24 cellular contexts compared by ENCODE assay signal in genomic region chr14:36429692-36430091, GRCh38.
DNase-seq lines count a peak whose midpoint lies in the region; ATAC-seq, FAIRE-seq and TF ChIP-seq lines count a peak whose summit lies in the region.
"Had no signal": no experiment of that assay in that cellular context is flagged by ENCODE, and none has a peak within 500 bp of the region (broad histone marks: within the 10 kb centered on the region; RNA-seq: fewer than 3 reads in every experiment).

No MANE protein-coding gene starts in this region.

- no peaks in the 10 kb centered on the region for H4K20me1 ChIP-seq in GM23338 (replicated peaks; ENCODE audit: insufficient read depth)
- no peaks in the 10 kb centered on the region for H4K20me1 ChIP-seq in H1 (replicated peaks in 1 of 2; ENCODE audit: control insufficient read depth in 1 of 2, insufficient read depth in 2 of 2, low read length in 2 of 2)

- H4K5ac ChIP-seq in H1 (ENCODE audit: insufficient read length, low read depth, low read length): no peak overlapping the region

- no peak overlapping the region for H2BK120ac ChIP-seq in H1 (replicated peaks; ENCODE audit: low read depth, low read length)

- TF ChIP-seq RAD21 in H1 (IDR thresholded peaks at IDR 0.05 in 1 of 2, conservative IDR thresholded peaks at IDR 0.05 in 1 of 2; ENCODE audit: low read depth in 2 of 2, low read length in 2 of 2): no peak

- CTCF ChIA-PET in H1 (lab: Charles Lee; ENCODE audit: partially characterized antibody): interaction anchor here (0.6 to 2.2 kb wide), 5 partner anchors 10 to 176 kb away, joined by 3 to 7 read pairs (median 4); no protein-coding TSS in a partner anchor

- H2AFZ ChIP-seq in GM23338: no peak overlapping the region
- H2AFZ ChIP-seq in H1 (ENCODE audit: low read length): no peak overlapping the region

- H3K9ac ChIP-seq in H1 (replicated peaks in 1 of 4; ENCODE audit: extremely low read depth in 1 of 4, low read depth in 3 of 4, low read length in 3 of 4): no peak overlapping the region

- no peaks in the 10 kb centered on the region for H3K23me2 ChIP-seq in H1 (ENCODE audit: low read depth, low read length)

- no peak for TF ChIP-seq EP300 in H1 (IDR thresholded peaks at IDR 0.05; ENCODE audit: borderline replicate concordance in 1 of 2, low read depth in 2 of 2, low read length in 2 of 2)

- 0 out of 2 replicates have a peak overlapping the region, but pooled peaks have one; percentile 37 for H2BK20ac ChIP-seq in H1 (ENCODE audit: low read length)

- no peaks in the 10 kb centered on the region for H3K79me1 ChIP-seq in H1 (ENCODE audit: low read depth, low read length)

- H3K9me2 ChIP-seq in GM23338 (ENCODE audit: insufficient read depth): peaks cover 10% of the 10 kb centered on the region

- H3K27ac ChIP-seq in GM23338 (ENCODE audit: low read depth) (0 out of 2 replicates have a peak overlapping the region, but pooled peaks have one; percentile 27), RWPE2 (ENCODE audit: poor library complexity, severe bottlenecking) (no peak overlapping the region), H1 (ENCODE audit: low read depth, low read length) (no peak overlapping the region), right lobe of liver (peak overlapping the region in 2 of 3 donors; percentile 69 to 94), testis (no peak overlapping the region)

- no peaks in the 10 kb centered on the region for H3F3A ChIP-seq in GM23338 (replicated peaks; ENCODE audit: low read depth)

- H3K23ac ChIP-seq in H1 (ENCODE audit: insufficient read length): no peak overlapping the region

- H3K79me2 ChIP-seq in GM23338 (replicated peaks; ENCODE audit: insufficient read depth): no peaks in the 10 kb centered on the region
- no peaks in the 10 kb centered on the region for H3K79me2 ChIP-seq in H1 (ENCODE audit: control insufficient read depth in 1 of 2, insufficient read depth in 2 of 2, low read length in 2 of 2)

- no peak overlapping the region for H3K4me3 Mint-ChIP-seq in GM23338
- H3K4me3 Mint-ChIP-seq: CD4-positive, CD25-positive, alpha-beta regulatory T cell; CD8-positive, alpha-beta memory T cell; IgD-negative memory B cell had no signal

- ATAC-seq in GM23338: no peak
- peak; percentile 55; the same call in 1 of the 3 replicates for ATAC-seq in RWPE2 (ENCODE audit: low read depth)
- no peak for ATAC-seq in right lobe of liver

- no peak overlapping the region for H3K56ac ChIP-seq in H1 (replicated peaks; ENCODE audit: insufficient read length, low read depth, low read length)

- H3K27me3 ChIP-seq in GM23338 (ENCODE audit: insufficient read depth) (no peaks in the 10 kb centered on the region), RWPE2 (ENCODE audit: insufficient read depth, poor library complexity, severe bottlenecking) (peaks cover 3% of the 10 kb centered on the region), H1 (replicated peaks in 1 of 4; ENCODE audit: control insufficient read depth in 3 of 4, extremely low read depth in 1 of 4, insufficient read depth in 3 of 4, low read length in 3 of 4) (no peaks in the 10 kb centered on the region; a peak in 1 of 7 replicates), right lobe of liver (no peaks in the 10 kb centered on the region), testis (no peaks in the 10 kb centered on the region)

- TF ChIP-seq CTCF in GM23338 (conservative IDR thresholded peaks at IDR 0.05; ENCODE audit: low read depth in 2 of 2) (no peak), RWPE2 (IDR thresholded peaks at IDR 0.05; ENCODE audit: poor library complexity, severe bottlenecking) (no peak), H1 (IDR thresholded peaks at IDR 0.05; ENCODE audit: control extremely low read depth in 1 of 3, insufficient read depth in 1 of 3, low read depth in 1 of 3, low read length in 3 of 3) (no peak), right lobe of liver (IDR thresholded peaks at IDR 0.05) (no peak), testis (IDR thresholded peaks at IDR 0.05) (no peak)

- FAIRE-seq in H1 (lab: Jason Lieb, UNC): no peak
- FAIRE-seq: G401.6, GM12892, GM18507 had no signal

- H3K14ac ChIP-seq in H1 (ENCODE audit: insufficient read length): no peak overlapping the region

- peaks cover 11% of the 10 kb centered on the region; the same call in 2 of the 3 replicates for H3K4me1 Mint-ChIP-seq in GM23338
- H3K4me1 Mint-ChIP-seq: CD4-positive, CD25-positive, alpha-beta regulatory T cell; CD8-positive, alpha-beta memory T cell; IgD-negative memory B cell had no signal

- H3K4me1 ChIP-seq in GM23338 (ENCODE audit: insufficient read depth): peaks cover 27% of the 10 kb centered on the region
- H3K4me1 ChIP-seq in RWPE2 (ENCODE audit: insufficient read depth, poor library complexity, severe bottlenecking): no peaks in the 10 kb centered on the region
- H3K4me1 ChIP-seq in H1 (replicated peaks in 1 of 4; ENCODE audit: control insufficient read depth in 3 of 4, insufficient read depth in 4 of 4, low read length in 3 of 4): peaks cover 0 to 10% (median 3%) of the 10 kb centered on the region in 4 experiments; a peak in 3 of 7 replicates
- peaks cover 0 to 7% (median 3%) of the 10 kb centered on the region in 4 donors for H3K4me1 ChIP-seq in right lobe of liver
- no peaks in the 10 kb centered on the region for H3K4me1 ChIP-seq in testis
- H3K4me1 ChIP-seq: BE2C, HAP-1 had no signal

- no peaks in the 10 kb centered on the region for H3K36me3 Mint-ChIP-seq in GM23338 (ENCODE audit: low read depth)
- H3K36me3 Mint-ChIP-seq: CD4-positive, CD25-positive, alpha-beta regulatory T cell; CD8-positive, alpha-beta memory T cell; IgD-negative memory B cell had no signal

- H3K4ac ChIP-seq in H1 (replicated peaks; ENCODE audit: insufficient read length, low read depth, low read length): no peak overlapping the region

- H2AK5ac ChIP-seq in H1 (ENCODE audit: low read depth, low read length): no peak overlapping the region

- DNase-seq in GM23338 (ENCODE audit: low spot score) (no peak), RWPE2 (ENCODE audit: low spot score) (no peak), H1 (ENCODE audit: low read depth in 1 of 2, low spot score in 2 of 2) (no peak), right lobe of liver (no peak), GM03348 (ENCODE audit: low spot score) (no peak), dedifferentiated amniotic fluid mesenchymal stem cell (ENCODE audit: extremely low spot score) (no peak), testis (no peak)
- DNase-seq: ACHN; BE2C; C1 segment of cervical spinal cord; CD4-positive, CD25-positive, alpha-beta regulatory T cell; CD8-positive, alpha-beta memory T cell; COR-L47; DMS 273 treated with DMSO at 0.1 percent for 48 hours; DMS53; DND-41; EL; GOT3; KG1 had no signal

- no peak overlapping the region for H4K8ac ChIP-seq in H1 (ENCODE audit: extremely low read depth, insufficient read depth, low read length)

- POLR2A ChIA-PET in H1 (lab: Charles Lee; ENCODE audit: partially characterized antibody): no interaction called here

- H4K91ac ChIP-seq in H1 (replicated peaks; ENCODE audit: insufficient read length, low read length): no peak overlapping the region

- TF ChIP-seq POLR2A in H1 (IDR thresholded peaks at IDR 0.05; ENCODE audit: control extremely low read depth in 1 of 2, low read depth in 2 of 2, low read length in 2 of 2): no peak
- no peak for TF ChIP-seq POLR2A in right lobe of liver (IDR thresholded peaks at IDR 0.05)
- no peak for TF ChIP-seq POLR2A in testis (IDR thresholded peaks at IDR 0.05)

- no peak overlapping the region; the same call in 1 of the 2 replicates for H2BK5ac ChIP-seq in H1 (ENCODE audit: low read depth, low read length)

- H3K4me3 ChIP-seq in GM23338 (no peak overlapping the region), RWPE2 (ENCODE audit: severe bottlenecking) (no peak overlapping the region), H1 (ENCODE audit: extremely low read depth in 1 of 4, insufficient read depth in 2 of 4, low read depth in 3 of 4, low read length in 4 of 4) (no peak overlapping the region; a peak in 1 of 8 replicates), right lobe of liver (no peak overlapping the region), testis (no peak overlapping the region)
- H3K4me3 ChIP-seq: HAP-1 had no signal

- H3K9me3 Mint-ChIP-seq in GM23338: no peaks in the 10 kb centered on the region; the same call in 2 of the 3 replicates

- peak overlapping the region; percentile 30 for H3K4me2 ChIP-seq in GM23338
- no peak overlapping the region; a peak in 1 of 4 replicates for H3K4me2 ChIP-seq in H1 (ENCODE audit: insufficient read depth in 1 of 2, low read depth in 2 of 2, low read length in 2 of 2)

- intact Hi-C loops in right lobe of liver (cut with DNase I): no loop called here
- intact Hi-C loops in testis (cut with DNase I; ENCODE audit: low total_unique reads): no loop called here

- H2BK12ac ChIP-seq in H1 (ENCODE audit: low read depth, low read length): 0 out of 2 replicates have a peak overlapping the region, but pooled peaks have one; percentile 22

- no peak overlapping the region for H3K18ac ChIP-seq in H1 (ENCODE audit: extremely low read depth, low read length)

- no peaks in the 10 kb centered on the region for H3K36me3 ChIP-seq in GM23338 (ENCODE audit: insufficient read depth)
- H3K36me3 ChIP-seq in RWPE2 (ENCODE audit: low read depth): no peaks in the 10 kb centered on the region
- no peaks in the 10 kb centered on the region for H3K36me3 ChIP-seq in H1 (ENCODE audit: control insufficient read depth in 2 of 4, insufficient read depth in 4 of 4, low read length in 3 of 4)
- H3K36me3 ChIP-seq in right lobe of liver: no peaks in the 10 kb centered on the region
- no peaks in the 10 kb centered on the region for H3K36me3 ChIP-seq in testis (ENCODE audit: low read depth, missing control alignments)
- H3K36me3 ChIP-seq: BE2C, HAP-1 had no signal

- H3K9me3 ChIP-seq in RWPE2 (ENCODE audit: severe bottlenecking) (no peaks in the 10 kb centered on the region), H1 (ENCODE audit: insufficient read depth in 2 of 2, low read depth in 1 of 2, low read length in 1 of 2) (no peaks in the 10 kb centered on the region), right lobe of liver (no peaks in the 10 kb centered on the region), testis (no peaks in the 10 kb centered on the region)
- H3K9me3 ChIP-seq: BE2C, HAP-1 had no signal

- H3K27me3 Mint-ChIP-seq in GM23338 (ENCODE audit: insufficient read depth, low read depth, poor library complexity): no peaks in the 10 kb centered on the region
- H3K27me3 Mint-ChIP-seq: CD4-positive, CD25-positive, alpha-beta regulatory T cell; IgD-negative memory B cell had no signal

- no peak overlapping the region for H3K27ac Mint-ChIP-seq in GM23338
- H3K27ac Mint-ChIP-seq: CD4-positive, CD25-positive, alpha-beta regulatory T cell; CD8-positive, alpha-beta memory T cell; IgD-negative memory B cell had no signal

- no peak overlapping the region for H2BK15ac ChIP-seq in H1 (ENCODE audit: low read length)

- WGBS in H1 (ENCODE audit: extremely low coverage in 1 of 2, insufficient coverage in 1 of 2, insufficient read length in 1 of 2, insufficient replicate concordance in 2 of 2, low coverage in 1 of 2, low lambda C conversion rate in 2 of 2, missing lambda C conversion rate in 1 of 2), 2 experiments: 83% methylated on average over 2 of the region's 2 CpGs; no CpG with 5 or more reads in 1 of the 2 experiments
- WGBS in right lobe of liver (ENCODE audit: insufficient coverage, low coverage, low lambda C conversion rate, missing lambda C conversion rate): 91% methylated on average over 2 of the region's 2 CpGs
- 88 to 91% methylated on average over 2 of the region's 2 CpGs for WGBS in testis, 2 donors

TF ChIP-seq in H1, 55 proteins besides CTCF, POLR2A, EP300 and RAD21 (continues in another document):
- TF ChIP-seq CREB1 (IDR thresholded peaks at IDR 0.05): no peak

Comparison
In these comparisons a context has a peak if more than half of its experiments do, and no peak if none do; other contexts are left out.
1. H3K27ac ChIP-seq: peak in GM23338 (single experiment) and right lobe of liver (2 of 3); none in RWPE2 (single experiment), H1 (single experiment) and testis (0 of 2).